8 cellular contexts compared by ENCODE assay signal in genomic region chr1:10510520-10511493, GRCh38. TPM values are rescaled to one million over a fixed set of nuclear protein-coding genes. Genes with fewer than 3 reads are reported as not detected.
DNase-seq lines count a peak whose midpoint lies in the region; ATAC-seq and TF ChIP-seq lines count a peak whose summit lies in the region.

No MANE protein-coding gene starts in this region.

- intact Hi-C loops in lower lobe of right lung (cut with DNase I), result loop anchor here (10.0 kb wide), 1 partner anchor 354 kb away; no protein-coding TSS in a partner anchor

- no peaks in the 10 kb centered on the region for H3K27me3 Mint-ChIP-seq in activated naive CD8-positive, alpha-beta T cell
- H3K27me3 Mint-ChIP-seq in GM23338 (ENCODE audit: insufficient read depth, low read depth, poor library complexity), result peaks cover 7% of the 10 kb centered on the region

- H3K4me1 Mint-ChIP-seq in activated naive CD8-positive, alpha-beta T cell (ENCODE audit: low read depth), result peaks cover 78% of the 10 kb centered on the region
- H3K4me1 Mint-ChIP-seq in GM23338, result peaks cover 55% of the 10 kb centered on the region

- TF ChIP-seq CTCF in AG09309 (IDR thresholded peaks at IDR 0.05; ENCODE audit: control insufficient read depth, insufficient read depth, low read depth, low read length, missing control alignments) (no peak), lower lobe of right lung (IDR thresholded peaks at IDR 0.05) (no peak), GM23338 (conservative IDR thresholded peaks at IDR 0.05; ENCODE audit: low read depth in 2 of 2) (no peak)

- peaks cover 9% of the 10 kb centered on the region for H4K20me1 ChIP-seq in GM23338 (replicated peaks; ENCODE audit: insufficient read depth)

- H3K4me1 ChIP-seq in lower lobe of right lung (peaks cover 61% of the 10 kb centered on the region), GM23338 (ENCODE audit: insufficient read depth) (peaks cover 45% of the 10 kb centered on the region)

- no peaks in the 10 kb centered on the region for H3K9me3 ChIP-seq in lower lobe of right lung

- no peaks in the 10 kb centered on the region for H3K36me3 ChIP-seq in lower lobe of right lung
- no peaks in the 10 kb centered on the region for H3K36me3 ChIP-seq in GM23338 (ENCODE audit: insufficient read depth)

- H3K4me3 Mint-ChIP-seq in activated naive CD8-positive, alpha-beta T cell, result peak overlapping the region; percentile 69
- no peak overlapping the region for H3K4me3 Mint-ChIP-seq in GM23338

- peak overlapping the region; percentile 71 for H3K27ac ChIP-seq in lower lobe of right lung
- no peak overlapping the region for H3K27ac ChIP-seq in GM23338 (ENCODE audit: low read depth)

- no peak overlapping the region for H2AFZ ChIP-seq in GM23338

- H3K4me2 ChIP-seq in GM23338, result no peak overlapping the region

- H3K9me3 Mint-ChIP-seq in activated naive CD8-positive, alpha-beta T cell (ENCODE audit: low read depth), result no peaks in the 10 kb centered on the region
- no peaks in the 10 kb centered on the region for H3K9me3 Mint-ChIP-seq in GM23338

- H3K4me3 ChIP-seq in AG09309 (ENCODE audit: control insufficient read depth, low read depth, low read length), result no peak overlapping the region
- no peak overlapping the region for H3K4me3 ChIP-seq in lower lobe of right lung
- no peak overlapping the region for H3K4me3 ChIP-seq in GM23338

- no peaks in the 10 kb centered on the region for H3K9me2 ChIP-seq in GM23338 (ENCODE audit: insufficient read depth)

- H3K27me3 ChIP-seq in lower lobe of right lung (ENCODE audit: low read depth), result no peaks in the 10 kb centered on the region
- no peaks in the 10 kb centered on the region for H3K27me3 ChIP-seq in GM23338 (ENCODE audit: insufficient read depth)

- no peaks in the 10 kb centered on the region for H3K36me3 Mint-ChIP-seq in activated naive CD8-positive, alpha-beta T cell
- H3K36me3 Mint-ChIP-seq in GM23338 (ENCODE audit: low read depth), result no peaks in the 10 kb centered on the region

- H3F3A ChIP-seq in GM23338 (replicated peaks; ENCODE audit: low read depth), result no peaks in the 10 kb centered on the region; the same call in 1 of the 2 replicates

- H3K79me2 ChIP-seq in GM23338 (replicated peaks; ENCODE audit: insufficient read depth), result peaks cover 69% of the 10 kb centered on the region

- peak; percentile 68 for DNase-seq in AG09309 (ENCODE audit: low read depth)
- DNase-seq in SW480 (ENCODE audit: low spot score), result peak; percentile 77
- no peak for DNase-seq in lower lobe of right lung
- DNase-seq in stimulated activated CD8-positive, alpha-beta memory T cell treated with anti-CD3 and anti-CD28 coated beads, Interleukin-7, amount 100 ng/mL, for 24 hours (ENCODE audit: low read depth), result peak; percentile 54
- no peak for DNase-seq in GM23338 (ENCODE audit: low spot score)

- peak; percentile 75 for ATAC-seq in GM19023 (IDR thresholded peaks at IDR 0.05; ENCODE audit: unreplicated experiment)
- ATAC-seq in HG03280 (IDR thresholded peaks at IDR 0.05; ENCODE audit: unreplicated experiment), result peak; percentile 88
- ATAC-seq in lower lobe of right lung, result peak; percentile 72 to 76
- ATAC-seq in GM23338, result no peak

- H3K27ac Mint-ChIP-seq in activated naive CD8-positive, alpha-beta T cell, result peak overlapping the region; percentile 85
- no peak overlapping the region for H3K27ac Mint-ChIP-seq in GM23338

TF ChIP-seq in GM23338, 12 proteins besides CTCF, POLR2A, EP300 and RAD21:
- no peak for TF ChIP-seq EZH2phosphoT487 (IDR thresholded peaks at IDR 0.05; ENCODE audit: unreplicated experiment)
- TF ChIP-seq ZNF331 (CRISPR knock-in tag; IDR thresholded peaks at IDR 0.05; ENCODE audit: low read depth), result no peak
- no peak for TF ChIP-seq ZNF462 (CRISPR knock-in tag; IDR thresholded peaks at IDR 0.05)
- no peak for TF ChIP-seq POLR2AphosphoS5 (IDR thresholded peaks at IDR 0.05; ENCODE audit: low read depth)
- TF ChIP-seq NANOG (IDR thresholded peaks at IDR 0.05; ENCODE audit: borderline replicate concordance), result no peak
- TF ChIP-seq CREB1 (CRISPR knock-in tag; IDR thresholded peaks at IDR 0.05; ENCODE audit: low read depth), result no peak
- TF ChIP-seq STAT1 (IDR thresholded peaks at IDR 0.05; ENCODE audit: unreplicated experiment), result no peak
- no peak for TF ChIP-seq ZNF114 (CRISPR knock-in tag; IDR thresholded peaks at IDR 0.05)
TF ChIP-seq in GM23338: peak in this region for 0.

RNA-seq across cellular contexts. Expression of gene PEX14, which starts 36.1 kb away (rescaled TPM):
- 27.9 TPM for total RNA-seq in lower lobe of right lung
- total RNA-seq in GM23338 (2014; rRNA removed; shearing (Covaris generic)), result 14.0 and 19.6 TPM in 2 replicates
- polyA plus RNA-seq in GM23338 (2016; fragmentation: Nextera tagmentation; extraction: Ambion mirVana), result 16.4 and 17.6 TPM in 2 replicates

RNA-seq across cellular contexts. Expression of gene DFFA, which starts 38.5 kb away (rescaled TPM):
- total RNA-seq in lower lobe of right lung, result 37.0 TPM
- total RNA-seq in GM23338 (2014; rRNA removed; shearing (Covaris generic)), result 77.4 and 82.0 TPM in 2 replicates
- 61.4 and 65.2 TPM in 2 replicates for polyA plus RNA-seq in GM23338 (2016; fragmentation: Nextera tagmentation; extraction: Ambion mirVana)

Comparison
In these comparisons a context has a peak if more than half of its experiments do, and no peak if none do; other contexts are left out.
1. DNase-seq: peak in AG09309 (single experiment), SW480 (single experiment) and stimulated activated CD8-positive, alpha-beta memory T cell treated with anti-CD3 and anti-CD28 coated beads, Interleukin-7, amount 100 ng/mL, for 24 hours (single experiment); none in lower lobe of right lung (single experiment) and GM23338 (single experiment).